Comparison of ENCODE assay signal across 8 cellular contexts in the genomic region with DNA sequence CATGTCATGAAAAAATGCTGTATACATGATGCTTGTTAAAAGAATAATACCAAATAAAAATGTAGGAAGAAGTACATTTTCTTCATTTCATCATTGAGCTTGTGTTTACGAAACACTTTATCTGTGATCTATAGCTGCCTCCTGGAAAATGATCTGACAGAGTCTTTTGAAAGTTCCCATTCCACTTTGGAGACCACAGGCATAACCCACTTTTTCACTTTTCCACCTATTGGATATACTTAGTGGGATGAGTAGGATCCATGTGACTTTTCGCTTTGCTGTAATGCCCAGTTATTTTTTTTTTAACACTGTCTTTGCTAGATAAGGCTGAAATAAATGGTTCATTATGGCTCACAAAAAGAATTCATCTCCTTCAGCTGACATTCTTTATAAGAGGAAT.
"Had no signal": no experiment of that assay in that cellular context is flagged by ENCODE, and none has a peak within 500 bp of the region (broad histone marks: within the 10 kb centered on the region; RNA-seq: fewer than 3 reads in every experiment).

No MANE protein-coding gene starts in this region.

- DNase-seq: H9, HCEC 1CT, IMR-90 had no signal

- H3K4me2 ChIP-seq: GM23338 had no signal

- FAIRE-seq: H1, H54, HTR-8/SVneo, K562 had no signal

- H3K4me3 ChIP-seq: GM23338, K562 had no signal

- H2AFZ ChIP-seq: GM23338 had no signal
